In the genomic region with DNA sequence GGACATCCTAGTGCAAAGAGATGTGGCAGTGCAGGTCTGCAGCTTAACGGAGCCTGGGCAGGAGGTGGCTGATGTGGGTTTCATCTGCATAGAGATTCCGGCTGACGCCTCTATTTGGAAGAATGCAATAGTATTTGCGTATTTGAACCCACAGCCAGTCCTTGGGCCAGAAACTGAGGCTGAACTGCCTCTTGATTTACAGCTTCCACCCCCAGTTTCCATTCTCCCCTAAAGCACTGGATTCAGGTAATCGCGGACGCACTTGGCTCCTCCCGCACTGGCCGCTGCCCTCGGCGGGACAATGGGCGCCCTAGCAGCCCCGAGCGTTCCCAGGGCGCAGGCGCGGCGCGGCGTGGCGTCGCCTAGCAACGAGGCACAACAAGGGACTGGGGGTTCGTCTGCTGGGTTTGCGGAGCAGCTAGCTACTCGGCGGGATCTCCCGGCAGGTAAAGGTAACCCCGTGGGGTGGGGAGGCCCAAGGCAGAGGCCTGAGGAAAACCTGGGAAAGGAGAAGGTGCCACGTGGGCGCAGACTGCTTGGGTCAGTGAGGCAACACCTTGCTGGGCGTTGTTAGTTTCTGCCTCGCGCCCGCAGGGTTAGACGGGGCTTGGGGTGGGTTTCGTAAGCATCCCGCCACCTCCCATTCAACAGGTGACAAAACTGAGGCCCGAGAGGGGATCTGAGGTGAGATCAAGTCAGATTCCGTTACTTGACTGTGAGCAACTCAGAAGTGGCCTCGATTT, we compare ENCODE assay signal across 9 cellular contexts. TPM values are rescaled to one million over a fixed set of nuclear protein-coding genes. Genes with fewer than 3 reads are reported as not detected.
DNase-seq lines count a peak whose midpoint lies in the region; ATAC-seq and TF ChIP-seq lines count a peak whose summit lies in the region.
"Had no signal": no experiment of that assay in that cellular context is flagged by ENCODE, and none has a peak within 500 bp of the region (broad histone marks: within the 10 kb centered on the region; RNA-seq: fewer than 3 reads in every experiment).

A gene with protein sequence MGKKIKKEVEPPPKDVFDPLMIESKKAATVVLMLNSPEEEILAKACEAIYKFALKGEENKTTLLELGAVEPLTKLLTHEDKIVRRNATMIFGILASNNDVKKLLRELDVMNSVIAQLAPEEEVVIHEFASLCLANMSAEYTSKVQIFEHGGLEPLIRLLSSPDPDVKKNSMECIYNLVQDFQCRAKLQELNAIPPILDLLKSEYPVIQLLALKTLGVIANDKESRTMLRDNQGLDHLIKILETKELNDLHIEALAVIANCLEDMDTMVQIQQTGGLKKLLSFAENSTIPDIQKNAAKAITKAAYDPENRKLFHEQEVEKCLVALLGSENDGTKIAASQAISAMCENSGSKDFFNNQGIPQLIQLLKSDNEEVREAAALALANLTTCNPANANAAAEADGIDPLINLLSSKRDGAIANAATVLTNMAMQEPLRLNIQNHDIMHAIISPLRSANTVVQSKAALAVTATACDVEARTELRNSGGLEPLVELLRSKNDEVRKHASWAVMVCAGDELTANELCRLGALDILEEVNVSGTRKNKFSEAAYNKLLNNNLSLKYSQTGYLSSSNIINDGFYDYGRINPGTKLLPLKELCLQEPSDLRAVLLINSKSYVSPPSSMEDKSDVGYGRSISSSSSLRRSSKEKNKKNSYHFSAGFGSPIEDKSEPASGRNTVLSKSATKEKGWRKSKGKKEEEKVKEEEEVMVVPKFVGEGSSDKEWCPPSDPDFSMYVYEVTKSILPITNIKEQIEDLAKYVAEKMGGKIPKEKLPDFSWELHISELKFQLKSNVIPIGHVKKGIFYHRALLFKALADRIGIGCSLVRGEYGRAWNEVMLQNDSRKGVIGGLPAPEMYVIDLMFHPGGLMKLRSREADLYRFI (plus strand): TSS at position 393 of the 743 bp plus-strand sequence. CDS start 3,944 bp downstream, outside the sequence.

- no peak within 1 kb of the TSS for H2BK12ac ChIP-seq in H9 (ENCODE audit: insufficient read length, low read depth, low read length)

- H3K9me3 ChIP-seq in H9 (ENCODE audit: control insufficient read depth, low read depth, low read length) = no peaks in the 10 kb centered on the region

- H2BK15ac ChIP-seq in H9 (ENCODE audit: low read depth, low read length) = no peak within 1 kb of the TSS

- H3K27ac ChIP-seq in H9 (ENCODE audit: insufficient read length, low read depth, low read length) = no peak within 1 kb of the TSS

- peak within 1 kb of the TSS; percentile 54 for H3K4me3 ChIP-seq in fibroblast of pulmonary artery (replicated peaks; ENCODE audit: low read depth, low read length)

- H3K79me2 ChIP-seq in H9 (ENCODE audit: insufficient read depth, low read length) = no peaks in the 10 kb centered on the region

- no CpG with 5 or more reads among the region's 41 CpGs for WGBS in H9 (ENCODE audit: extremely low coverage, insufficient read length, low lambda C conversion rate)

- H3K23ac ChIP-seq in H9 (ENCODE audit: insufficient read length, low read depth, low read length) = no peak within 1 kb of the TSS

- H3K56ac ChIP-seq in H9 (ENCODE audit: insufficient read length, low read depth, low read length) = no peak within 1 kb of the TSS

- H4K20me1 ChIP-seq in H9 (ENCODE audit: control insufficient read depth, insufficient read depth, insufficient read length) = no peaks in the 10 kb centered on the region

- peak; percentile 68 for DNase-seq in GM03348 (ENCODE audit: low spot score)
- DNase-seq in H9 = peak; percentile 92
- peak; percentile 85 for DNase-seq in NCI-H2227 (lab: John Stamatoyannopoulos, UW; ENCODE audit: unreplicated experiment)
- DNase-seq in activated T-cell treated with anti-CD3 and anti-CD28 coated beads, Interleukin-2, amount 50 U/mL, for 1 hour = peak; percentile 77
- peak; percentile 49 for DNase-seq in fibroblast of pulmonary artery (ENCODE audit: low read depth)
- DNase-seq in naive B cell = peak; percentile 54
- peak; percentile 42 to 53 for DNase-seq in stimulated activated CD8-positive, alpha-beta memory T cell treated with anti-CD3 and anti-CD28 coated beads, Interleukin-7, amount 100 ng/mL, for 48 hours (ENCODE audit: extremely low read depth in 1 of 2, low read depth in 1 of 2)
- DNase-seq in GOT3 (lab: John Stamatoyannopoulos, UW) = no peak

- no peaks in the 10 kb centered on the region; the same call in 1 of the 2 replicates for H3K27me3 ChIP-seq in H9 (ENCODE audit: insufficient read depth, low read length)

- H3K27ac Mint-ChIP-seq in H9 = peak within 1 kb of the TSS in 1 of 3 experiments; percentile 82; a peak in 1 of 7 replicates
- peak within 1 kb of the TSS in 2 of 6 donors; percentile 56 to 58 for H3K27ac Mint-ChIP-seq in naive B cell

- H3K4me1 ChIP-seq in H9 (ENCODE audit: insufficient read depth, low read length) = no peaks in the 10 kb centered on the region

- H3K4ac ChIP-seq in H9 (ENCODE audit: low read depth, low read length) = no peak within 1 kb of the TSS

- peak within 1 kb of the TSS; percentile 61 for H3K4me2 ChIP-seq in H9 (ENCODE audit: insufficient read depth, insufficient read length, low read length)

- no peak within 1 kb of the TSS for H2BK120ac ChIP-seq in H9 (ENCODE audit: low read depth, low read length, poor library complexity, severe bottlenecking)

- no peak within 1 kb of the TSS for H4K8ac ChIP-seq in H9 (replicated peaks; ENCODE audit: insufficient read length, low read depth, low read length)

- H3K9me3 Mint-ChIP-seq in H9 (no peaks in the 10 kb centered on the region), naive B cell (peaks cover 0 to 5% (median 3%) of the 10 kb centered on the region in 7 donors)

- H3K9ac ChIP-seq in H9 (ENCODE audit: extremely low read depth, insufficient read length, low read length) = peak within 1 kb of the TSS; percentile 23

- H3K23me2 ChIP-seq in H9 (ENCODE audit: insufficient read length, low read depth, low read length, poor library complexity, severe bottlenecking) = peaks cover 4% of the 10 kb centered on the region

- H2AK5ac ChIP-seq in H9 (ENCODE audit: insufficient read length, low read length) = no peak within 1 kb of the TSS

- ATAC-seq in naive B cell (ENCODE audit: low read depth in 2 of 2) = peak; percentile 86 to 89

- H2BK20ac ChIP-seq in H9 (ENCODE audit: low read depth, low read length, poor library complexity, severe bottlenecking) = no peak within 1 kb of the TSS

- no peak within 1 kb of the TSS for H3T11ph ChIP-seq in H9 (ENCODE audit: low read length)

- no peak within 1 kb of the TSS for H4K5ac ChIP-seq in H9 (ENCODE audit: insufficient read length, low read depth, low read length)

- H3K27me3 Mint-ChIP-seq in H9 (ENCODE audit: low read depth) = peaks cover 25% of the 10 kb centered on the region
- peaks cover 0 to 15% (median 9%) of the 10 kb centered on the region in 3 donors for H3K27me3 Mint-ChIP-seq in naive B cell

- no peak within 1 kb of the TSS for H4K91ac ChIP-seq in H9 (ENCODE audit: insufficient read length, low read depth, low read length)

- H3K36me3 Mint-ChIP-seq in H9 (ENCODE audit: insufficient read depth in 1 of 3, low read depth in 3 of 3) = no peaks in the 10 kb centered on the region
- H3K36me3 Mint-ChIP-seq in naive B cell = no peaks in the 10 kb centered on the region

- no peaks in the 10 kb centered on the region for H3K79me1 ChIP-seq in H9 (ENCODE audit: insufficient read depth, low read depth, low read length, poor library complexity, severe bottlenecking)

- H3K14ac ChIP-seq in H9 (ENCODE audit: insufficient read depth, low read length) = peak within 1 kb of the TSS; percentile 83; the same call in 1 of the 2 replicates

- H3K4me1 Mint-ChIP-seq in H9 (0 out of 4 replicates have a peak, but pooled peaks cover 0 to 3% of the 10 kb centered on the region in 2 experiments), naive B cell (peaks cover 5 to 16% (median 7%) of the 10 kb centered on the region in 3 donors)

- TF ChIP-seq CTCF in H9 (conservative IDR thresholded peaks at IDR 0.05) (no peak), fibroblast of pulmonary artery (IDR thresholded peaks at IDR 0.05; ENCODE audit: low read length, missing control alignments) (no peak)

- H3K18ac ChIP-seq in H9 (ENCODE audit: insufficient read length, low read depth, low read length) = peak within 1 kb of the TSS; percentile 64

- H2BK5ac ChIP-seq in H9 (ENCODE audit: insufficient read length, low read length) = no peak within 1 kb of the TSS

- H3K4me3 Mint-ChIP-seq in H9 = no peak within 1 kb of the TSS; a peak in 1 of 5 replicates
- H3K4me3 Mint-ChIP-seq in naive B cell = peak within 1 kb of the TSS in 1 of 8 donors; percentile 18

- H2AFZ ChIP-seq in H9 (ENCODE audit: low read length) = peak within 1 kb of the TSS; percentile 32

RNA-seq across cellular contexts. Expression of the gene that starts here (rescaled TPM):
- total RNA-seq in H9 (2021) = 0.09 and 0.37 TPM in 2 replicates
- polyA plus RNA-seq in naive B cell (ENCODE audit: low read depth in 6 of 6) = not detected
- total RNA-seq: T-helper 2 cell treated with Interferon-gamma antibody and Interleukin-4, amounts not matched to agents 100 ng/mL and 5 ng/mL, for 36 hours had no signal

Comparison
In these comparisons a context has a peak if more than half of its experiments do, and no peak if none do; other contexts are left out.
1. Peak in DNase-seq, H3K9ac ChIP-seq and H3K4me2 ChIP-seq in H9; RNA of the gene not detected or under 1 TPM.
2. Peak in DNase-seq and ATAC-seq in naive B cell; RNA of the gene not detected or under 1 TPM.